ENCODE assay signal across 15 cellular contexts in genomic region chr1:202540448-202540847, GRCh38.
A peak's percentile ranks its signal among the peaks of the same experiment; 100 is the strongest.
DNase-seq lines count a peak whose midpoint lies in the region; ATAC-seq and TF ChIP-seq lines count a peak whose summit lies in the region.
"Had no signal": no experiment of that assay in that cellular context is flagged by ENCODE, and none has a peak within 500 bp of the region (broad histone marks: within the 10 kb centered on the region; RNA-seq: fewer than 3 reads in every experiment).

No MANE protein-coding gene starts in this region.

- no peak for TF ChIP-seq CTCF in heart left ventricle (IDR thresholded peaks at IDR 0.05)
- no peak for TF ChIP-seq CTCF in fibroblast of the aortic adventitia (IDR thresholded peaks at IDR 0.05; ENCODE audit: insufficient read depth, low read length)
- TF ChIP-seq CTCF in parathyroid adenoma (IDR thresholded peaks at IDR 0.05): no peak

- H3K36me3 ChIP-seq in heart left ventricle (peaks cover 0 to 3% (median 0%) of the 10 kb centered on the region in 9 donors), parathyroid adenoma (ENCODE audit: control insufficient read depth, insufficient read depth, low read length) (no peaks in the 10 kb centered on the region), urinary bladder (ENCODE audit: insufficient read depth) (no peaks in the 10 kb centered on the region), Karpas-422 (ENCODE audit: insufficient read depth, low read length) (no peaks in the 10 kb centered on the region)

- H3K4me2 ChIP-seq in parathyroid adenoma (ENCODE audit: low read length) (no peak overlapping the region), Karpas-422 (ENCODE audit: low read depth, low read length, poor library complexity, severe bottlenecking) (no peak overlapping the region)
- H3K4me2 ChIP-seq: A549 had no signal

- H3K79me2 ChIP-seq in parathyroid adenoma (no peaks in the 10 kb centered on the region), Karpas-422 (ENCODE audit: low read length) (no peaks in the 10 kb centered on the region)

- DNase-seq in heart left ventricle (no peak), Right ventricle myocardium inferior (ENCODE audit: missing footprints) (no peak), fibroblast of the aortic adventitia (ENCODE audit: low read depth) (peak; percentile 9), Karpas-422 (no peak), SIG-M5 treated with dmso at 0.1 percent for 504 hours (lab: John Stamatoyannopoulos, UW; ENCODE audit: unreplicated experiment) (no peak)
- DNase-seq: activated CD4-positive, alpha-beta T cell treated with anti-CD3 and anti-CD28 coated beads for 4 hours; activated T-cell treated with anti-CD3 and anti-CD28 coated beads, Interleukin-2, amount 50 U/mL, for 1 hour; cortex of kidney; MV-4-11; NCI-H774; T-helper 17 cell had no signal

- no peak for TF ChIP-seq POLR2A in heart left ventricle (IDR thresholded peaks at IDR 0.05)

- H3K9me3 ChIP-seq in heart left ventricle (no peaks in the 10 kb centered on the region), parathyroid adenoma (ENCODE audit: control insufficient read depth, low read length) (no peaks in the 10 kb centered on the region), Karpas-422 (ENCODE audit: low read length) (no peaks in the 10 kb centered on the region)
- H3K9me3 ChIP-seq: A549 had no signal

- no peaks in the 10 kb centered on the region for H3K27me3 ChIP-seq in heart left ventricle
- no peaks in the 10 kb centered on the region for H3K27me3 ChIP-seq in parathyroid adenoma (ENCODE audit: control insufficient read depth, insufficient read depth, low read length)
- no peaks in the 10 kb centered on the region for H3K27me3 ChIP-seq in Karpas-422 (ENCODE audit: low read length)

- no peaks in the 10 kb centered on the region for H3K9me2 ChIP-seq in Karpas-422 (replicated peaks; ENCODE audit: insufficient read depth, low read length)

- ATAC-seq in heart left ventricle: no peak
- ATAC-seq in Right ventricle myocardium inferior: no peak
- no peak for ATAC-seq in GM18909 (IDR thresholded peaks at IDR 0.05; ENCODE audit: poor library complexity, unreplicated experiment)
- ATAC-seq: A549, T-helper 17 cell had no signal

- H4K20me1 ChIP-seq in Karpas-422 (ENCODE audit: insufficient read depth, low read depth, low read length): no peaks in the 10 kb centered on the region

- H3K4me3 ChIP-seq in heart left ventricle (peak overlapping the region in 10 of 12 donors; percentile 11 to 54 (median 42)), fibroblast of the aortic adventitia (ENCODE audit: low read depth, low read length) (peak overlapping the region; percentile 37), parathyroid adenoma (ENCODE audit: low read depth, low read length) (peak overlapping the region; percentile 32), urinary bladder (ENCODE audit: low read depth, low read length) (peak overlapping the region; percentile 40), Karpas-422 (ENCODE audit: low read length) (no peak overlapping the region)
- H3K4me3 ChIP-seq: A549 had no signal

- intact Hi-C loops in heart left ventricle (cut with DNase I): no loop called here
- intact Hi-C loops in Right ventricle myocardium inferior (cut with DNase I): no loop called here

- H2AFZ ChIP-seq in parathyroid adenoma (no peak overlapping the region), Karpas-422 (ENCODE audit: low read length) (no peak overlapping the region)

- peaks cover 4 to 79% (median 34%) of the 10 kb centered on the region in 12 donors for H3K4me1 ChIP-seq in heart left ventricle
- H3K4me1 ChIP-seq in parathyroid adenoma: peaks cover 8% of the 10 kb centered on the region
- no peaks in the 10 kb centered on the region for H3K4me1 ChIP-seq in urinary bladder (ENCODE audit: insufficient read depth)
- H3K4me1 ChIP-seq in Karpas-422 (ENCODE audit: low read length): peaks cover 11% of the 10 kb centered on the region

- H3K9ac ChIP-seq in parathyroid adenoma (no peak overlapping the region), Karpas-422 (ENCODE audit: low read length) (no peak overlapping the region)

- peak overlapping the region in 11 of 12 donors; percentile 20 to 87 (median 74) for H3K27ac ChIP-seq in heart left ventricle
- H3K27ac ChIP-seq in parathyroid adenoma: peak overlapping the region; percentile 85
- peak overlapping the region; percentile 39 for H3K27ac ChIP-seq in urinary bladder (ENCODE audit: low read depth)
- H3K27ac ChIP-seq in Karpas-422 (ENCODE audit: low read length): no peak overlapping the region
- H3K27ac ChIP-seq: A549 had no signal

- WGBS in heart left ventricle, 4 donors: 45 to 79% (median 69%) methylated on average over 2 of the region's 2 CpGs
- 25% methylated on average over 2 of the region's 2 CpGs for WGBS in urinary bladder
